ENCODE assay signal across 32 cellular contexts in genomic region chr21:44598031-44598430, GRCh38. TPM values are rescaled to one million over a fixed set of nuclear protein-coding genes. Genes with fewer than 3 reads are reported as not detected.
DNase-seq lines count a peak whose midpoint lies in the region; ATAC-seq, FAIRE-seq and TF ChIP-seq lines count a peak whose summit lies in the region.
"Had no signal": no experiment of that assay in that cellular context is flagged by ENCODE, and none has a peak within 500 bp of the region (broad histone marks: within the 10 kb centered on the region; RNA-seq: fewer than 3 reads in every experiment).

No MANE protein-coding gene starts in this region.

- no peak overlapping the region for H4K5ac ChIP-seq in H9 (ENCODE audit: insufficient read length, low read depth, low read length)
- peak overlapping the region; percentile 51 for H4K5ac ChIP-seq in H1 (ENCODE audit: insufficient read length, low read depth, low read length)

- H3K79me1 ChIP-seq in H9 (ENCODE audit: insufficient read depth, low read depth, low read length, poor library complexity, severe bottlenecking) = no peaks in the 10 kb centered on the region
- no peaks in the 10 kb centered on the region for H3K79me1 ChIP-seq in H1 (ENCODE audit: low read depth, low read length)

- no peak overlapping the region for H4K91ac ChIP-seq in H9 (ENCODE audit: insufficient read length, low read depth, low read length)
- H4K91ac ChIP-seq in H1 (replicated peaks; ENCODE audit: insufficient read length, low read length) = peak overlapping the region; percentile 72

- TF ChIP-seq EP300 in H1 (IDR thresholded peaks at IDR 0.05; ENCODE audit: borderline replicate concordance in 1 of 2, low read depth in 2 of 2, low read length in 2 of 2) = no peak

- H3K27ac ChIP-seq in H9 (ENCODE audit: insufficient read length, low read depth, low read length) = peak overlapping the region; percentile 47
- peak overlapping the region; percentile 74; the same call in 1 of the 2 replicates for H3K27ac ChIP-seq in H1 (ENCODE audit: low read depth, low read length)
- H3K27ac ChIP-seq in neural progenitor cell = peak overlapping the region; percentile 90
- H3K27ac ChIP-seq: BLaER1, brain microvascular endothelial cell, gastroesophageal sphincter, hepatocyte, neutrophil, right lobe of liver, tibial artery had no signal

- H3K18ac ChIP-seq in H9 (ENCODE audit: insufficient read length, low read depth, low read length) (peak overlapping the region; percentile 73), H1 (ENCODE audit: extremely low read depth, low read length) (no peak overlapping the region)

- WGBS in H9 (ENCODE audit: extremely low coverage, insufficient read length, low lambda C conversion rate) = no CpG with 5 or more reads among the region's 11 CpGs
- 52% methylated on average over 11 of the region's 11 CpGs; no CpG with 5 or more reads in 1 of the 2 experiments for WGBS in H1 (ENCODE audit: extremely low coverage in 1 of 2, insufficient coverage in 1 of 2, insufficient read length in 1 of 2, insufficient replicate concordance in 2 of 2, low coverage in 1 of 2, low lambda C conversion rate in 2 of 2, missing lambda C conversion rate in 1 of 2), 2 experiments

- DNase-seq in H9 = peak; percentile 61
- peak; percentile 43 for DNase-seq in NCI-H2227 (lab: John Stamatoyannopoulos, UW; ENCODE audit: unreplicated experiment)
- DNase-seq in H1 (ENCODE audit: low read depth in 1 of 2, low spot score in 2 of 2) = peak in 1 of 2 experiments; percentile 47
- DNase-seq in neural progenitor cell (ENCODE audit: low spot score) = peak; percentile 77
- no peak for DNase-seq in osteocyte (ENCODE audit: extremely low spot score, unreplicated experiment)
- DNase-seq in left ventricle myocardium superior = no peak
- DNase-seq in occipital lobe (lab: John Stamatoyannopoulos, UW) = no peak
- DNase-seq: activated CD8-positive, alpha-beta T cell treated with anti-CD3 and anti-CD28 coated beads, Interleukin-2, amount 10 ng/mL, durations not matched to agents 7 days and 5 days; amygdala; brain microvascular endothelial cell; HCEC 1CT; IMR-90; NCI-H1048; NCI-H1694; NCI-H526 treated with DMSO at 0.1 percent for 48 hours; right lobe of liver; Right ventricle myocardium superior; stimulated activated CD4-positive, alpha-beta T cell treated with anti-CD3 and anti-CD28 coated beads, Interleukin-12 subunit alpha, Interleukin-12 subunit beta, amount 100 ng/mL, for 4 hours; stimulated activated CD4-positive, alpha-beta T cell treated with anti-CD3 and anti-CD28 coated beads, Interleukin-2, amount 100 ng/mL, for 48 hours; tibial artery had no signal

- H3K23ac ChIP-seq in H9 (ENCODE audit: insufficient read length, low read depth, low read length) = no peak overlapping the region
- no peak overlapping the region for H3K23ac ChIP-seq in H1 (ENCODE audit: insufficient read length)

- H3K27ac Mint-ChIP-seq in H9 = peak overlapping the region in 2 of 3 experiments; percentile 90 to 94; a peak in 4 of 7 replicates
- H3K27ac Mint-ChIP-seq in neural progenitor cell = no peak overlapping the region
- H3K27ac Mint-ChIP-seq in osteocyte (ENCODE audit: unreplicated experiment) = no peak overlapping the region
- H3K27ac Mint-ChIP-seq: activated CD8-positive, alpha-beta T cell treated with anti-CD3 and anti-CD28 coated beads, Interleukin-2, amount 10 ng/mL, durations not matched to agents 7 days and 5 days; activated naive CD4-positive, alpha-beta T cell treated with anti-CD3 and anti-CD28 coated beads, Interleukin-2, amount 50 U/mL, for 24 hours; activated T-helper 17 cell treated with anti-CD3 and anti-CD28 coated beads, Interleukin-2, amount 50 U/mL, for 72 hours; memory B cell; progenitor cell of endocrine pancreas; T-helper 2 cell treated with Interferon-gamma antibody and Interleukin-4, amounts not matched to agents 5 μg/mL and 100 μg/mL, for 36 hours had no signal

- H3K4me3 Mint-ChIP-seq in H9 (no peak overlapping the region), neural progenitor cell (no peak overlapping the region), osteocyte (ENCODE audit: unreplicated experiment) (no peak overlapping the region)
- H3K4me3 Mint-ChIP-seq: activated CD8-positive, alpha-beta T cell treated with anti-CD3 and anti-CD28 coated beads, Interleukin-2, amount 10 ng/mL, durations not matched to agents 7 days and 5 days; activated naive CD4-positive, alpha-beta T cell treated with anti-CD3 and anti-CD28 coated beads, Interleukin-2, amount 50 U/mL, for 24 hours; activated T-helper 17 cell treated with anti-CD3 and anti-CD28 coated beads, Interleukin-2, amount 50 U/mL, for 72 hours; memory B cell; T-helper 2 cell treated with Interferon-gamma antibody and Interleukin-4, amounts not matched to agents 5 μg/mL and 100 μg/mL, for 36 hours had no signal

- no peak overlapping the region for H2BK5ac ChIP-seq in H9 (ENCODE audit: insufficient read length, low read length)
- peak overlapping the region; percentile 86 for H2BK5ac ChIP-seq in H1 (ENCODE audit: low read depth, low read length)

- H2AFZ ChIP-seq in H9 (ENCODE audit: low read length) (no peak overlapping the region), H1 (ENCODE audit: low read length) (no peak overlapping the region), neural progenitor cell (replicated peaks) (peak overlapping the region; percentile 27)
- H2AFZ ChIP-seq: hepatocyte had no signal

- no peak overlapping the region for H2AK5ac ChIP-seq in H9 (ENCODE audit: insufficient read length, low read length)
- H2AK5ac ChIP-seq in H1 (ENCODE audit: low read depth, low read length) = 0 out of 2 replicates have a peak overlapping the region, but pooled peaks have one; percentile 88

- H2BK20ac ChIP-seq in H9 (ENCODE audit: low read depth, low read length, poor library complexity, severe bottlenecking) = no peak overlapping the region
- peak overlapping the region; percentile 92 for H2BK20ac ChIP-seq in H1 (ENCODE audit: low read length)

- H2BK12ac ChIP-seq in H9 (ENCODE audit: insufficient read length, low read depth, low read length) (no peak overlapping the region), H1 (ENCODE audit: low read depth, low read length) (peak overlapping the region; percentile 85; the same call in 1 of the 2 replicates)

- H3F3A ChIP-seq in neural progenitor cell (ENCODE audit: low read depth) = peaks cover 24% of the 10 kb centered on the region

- H2BK120ac ChIP-seq in H9 (ENCODE audit: low read depth, low read length, poor library complexity, severe bottlenecking) (no peak overlapping the region), H1 (replicated peaks; ENCODE audit: low read depth, low read length) (peak overlapping the region; percentile 97)

- intact Hi-C loops in left ventricle myocardium superior (cut with micrococcal nuclease) = no loop called here

- H4K20me1 ChIP-seq in H9 (ENCODE audit: control insufficient read depth, insufficient read depth, insufficient read length) (no peaks in the 10 kb centered on the region), H1 (replicated peaks in 1 of 2; ENCODE audit: control insufficient read depth in 1 of 2, insufficient read depth in 2 of 2, low read length in 2 of 2) (no peaks in the 10 kb centered on the region), neural progenitor cell (ENCODE audit: low read depth) (no peaks in the 10 kb centered on the region)
- H4K20me1 ChIP-seq: BLaER1 had no signal

- no peaks in the 10 kb centered on the region for H3K4me1 ChIP-seq in H9 (ENCODE audit: insufficient read depth, low read length)
- H3K4me1 ChIP-seq in H1 (replicated peaks in 1 of 4; ENCODE audit: control insufficient read depth in 3 of 4, insufficient read depth in 4 of 4, low read length in 3 of 4) = peaks cover 2 to 12% (median 7%) of the 10 kb centered on the region in 4 experiments
- H3K4me1 ChIP-seq in neural progenitor cell = peaks cover 27% of the 10 kb centered on the region
- H3K4me1 ChIP-seq: gastroesophageal sphincter, tibial artery had no signal

- H3K36me3 Mint-ChIP-seq in H9 (ENCODE audit: insufficient read depth in 1 of 3, low read depth in 3 of 3) (peaks cover 0 to 4% (median 0%) of the 10 kb centered on the region in 3 experiments; a peak in 1 of 7 replicates), neural progenitor cell (no peaks in the 10 kb centered on the region), osteocyte (ENCODE audit: unreplicated experiment) (no peaks in the 10 kb centered on the region)

- H3K9me3 Mint-ChIP-seq in H9 (no peaks in the 10 kb centered on the region; a peak in 2 of 5 replicates), neural progenitor cell (peaks cover 2% of the 10 kb centered on the region), osteocyte (ENCODE audit: unreplicated experiment) (no peaks in the 10 kb centered on the region)
- H3K9me3 Mint-ChIP-seq: activated naive CD4-positive, alpha-beta T cell treated with anti-CD3 and anti-CD28 coated beads, Interleukin-2, amount 50 U/mL, for 24 hours; T-helper 2 cell treated with Interferon-gamma antibody and Interleukin-4, amounts not matched to agents 5 μg/mL and 100 μg/mL, for 36 hours had no signal

- H3K4me3 ChIP-seq in H1 (ENCODE audit: extremely low read depth in 1 of 4, insufficient read depth in 2 of 4, low read depth in 3 of 4, low read length in 4 of 4) = no peak overlapping the region
- H3K4me3 ChIP-seq in neural progenitor cell = no peak overlapping the region
- H3K4me3 ChIP-seq: BLaER1, gastroesophageal sphincter, GM12878, hepatocyte, right lobe of liver, tibial artery had no signal

- H3K9ac ChIP-seq in H9 (ENCODE audit: extremely low read depth, insufficient read length, low read length) (no peak overlapping the region), H1 (replicated peaks in 1 of 4; ENCODE audit: extremely low read depth in 1 of 4, low read depth in 3 of 4, low read length in 3 of 4) (0 out of 7 replicates have a peak overlapping the region, but pooled peaks of 1 of the 4 experiments have one; percentile 24), neural progenitor cell (no peak overlapping the region)
- H3K9ac ChIP-seq: BLaER1 had no signal

- H3T11ph ChIP-seq in H9 (ENCODE audit: low read length) = peak overlapping the region; percentile 23

- no peaks in the 10 kb centered on the region for H3K23me2 ChIP-seq in H9 (ENCODE audit: insufficient read length, low read depth, low read length, poor library complexity, severe bottlenecking)
- no peaks in the 10 kb centered on the region for H3K23me2 ChIP-seq in H1 (ENCODE audit: low read depth, low read length)

- no peak for ATAC-seq in left ventricle myocardium superior
- ATAC-seq: activated CD8-positive, alpha-beta T cell treated with anti-CD3 and anti-CD28 coated beads, Interleukin-2, amount 10 ng/mL, durations not matched to agents 7 days and 5 days; activated T-helper 17 cell treated with anti-CD3 and anti-CD28 coated beads, Interleukin-2, amount 50 U/mL, for 72 hours; gastroesophageal sphincter; GM12878; Panc1; right lobe of liver had no signal

- peak in 1 of 2 experiments; percentile 51; a peak in 1 of 3 replicates for TF ChIP-seq POLR2A in H1 (IDR thresholded peaks at IDR 0.05; ENCODE audit: control extremely low read depth in 1 of 2, low read depth in 2 of 2, low read length in 2 of 2)

- CTCF ChIA-PET in H1 (lab: Charles Lee; ENCODE audit: partially characterized antibody) = no interaction called here

- POLR2A ChIA-PET in H1 (lab: Charles Lee; ENCODE audit: partially characterized antibody) = interaction anchor here (0.7 kb wide), 1 partner anchor 203 kb away, joined by 3 read pairs; no protein-coding TSS in a partner anchor

- no peak for FAIRE-seq in H1 (lab: Jason Lieb, UNC)
- FAIRE-seq: GM12878 had no signal

- no peak for TF ChIP-seq CTCF in H9 (conservative IDR thresholded peaks at IDR 0.05)
- TF ChIP-seq CTCF in H1 (IDR thresholded peaks at IDR 0.05; ENCODE audit: control extremely low read depth in 1 of 3, insufficient read depth in 1 of 3, low read depth in 1 of 3, low read length in 3 of 3) = no peak
- TF ChIP-seq CTCF in neural progenitor cell (IDR thresholded peaks at IDR 0.05) = no peak
- TF ChIP-seq CTCF in osteocyte (IDR thresholded peaks at IDR 0.05) = no peak

- H4K8ac ChIP-seq in H9 (replicated peaks; ENCODE audit: insufficient read length, low read depth, low read length) = no peak overlapping the region
- H4K8ac ChIP-seq in H1 (ENCODE audit: extremely low read depth, insufficient read depth, low read length) = no peak overlapping the region

- H3K79me2 ChIP-seq in H9 (ENCODE audit: insufficient read depth, low read length) (no peaks in the 10 kb centered on the region), H1 (ENCODE audit: control insufficient read depth in 1 of 2, insufficient read depth in 2 of 2, low read length in 2 of 2) (no peaks in the 10 kb centered on the region), neural progenitor cell (ENCODE audit: low read depth) (no peaks in the 10 kb centered on the region)
- H3K79me2 ChIP-seq: hepatocyte had no signal

- H3K4me1 Mint-ChIP-seq in H9 (peaks cover 46 to 58% of the 10 kb centered on the region in 2 experiments), neural progenitor cell (peaks cover 14% of the 10 kb centered on the region), osteocyte (ENCODE audit: unreplicated experiment) (peaks cover 3% of the 10 kb centered on the region)
- H3K4me1 Mint-ChIP-seq: activated T-helper 17 cell treated with anti-CD3 and anti-CD28 coated beads, Interleukin-2, amount 50 U/mL, for 72 hours had no signal

- peak overlapping the region; percentile 73; the same call in 1 of the 2 replicates for H3K14ac ChIP-seq in H9 (ENCODE audit: insufficient read depth, low read length)
- H3K14ac ChIP-seq in H1 (ENCODE audit: insufficient read length) = no peak overlapping the region

- no peaks in the 10 kb centered on the region; the same call in 1 of the 2 replicates for H3K27me3 Mint-ChIP-seq in H9 (ENCODE audit: low read depth)
- peaks cover 10% of the 10 kb centered on the region for H3K27me3 Mint-ChIP-seq in neural progenitor cell (ENCODE audit: insufficient read depth, low read depth)
- H3K27me3 Mint-ChIP-seq in osteocyte (ENCODE audit: unreplicated experiment) = peaks cover 33% of the 10 kb centered on the region
- H3K27me3 Mint-ChIP-seq: activated naive CD4-positive, alpha-beta T cell treated with anti-CD3 and anti-CD28 coated beads, Interleukin-2, amount 50 U/mL, for 24 hours had no signal

- no peaks in the 10 kb centered on the region for H3K36me3 ChIP-seq in H1 (ENCODE audit: control insufficient read depth in 2 of 4, insufficient read depth in 4 of 4, low read length in 3 of 4)
- no peaks in the 10 kb centered on the region for H3K36me3 ChIP-seq in neural progenitor cell
- H3K36me3 ChIP-seq: BLaER1, brain microvascular endothelial cell, gastroesophageal sphincter, neutrophil, right lobe of liver, tibial artery had no signal

- H3K4me2 ChIP-seq in H9 (ENCODE audit: insufficient read depth, insufficient read length, low read length) (no peak overlapping the region), H1 (ENCODE audit: insufficient read depth in 1 of 2, low read depth in 2 of 2, low read length in 2 of 2) (no peak overlapping the region; a peak in 1 of 4 replicates), neural progenitor cell (peak overlapping the region; percentile 37)
- H3K4me2 ChIP-seq: BLaER1, hepatocyte had no signal

- no peak overlapping the region for H3K56ac ChIP-seq in H9 (ENCODE audit: insufficient read length, low read depth, low read length)
- H3K56ac ChIP-seq in H1 (replicated peaks; ENCODE audit: insufficient read length, low read depth, low read length) = no peak overlapping the region

- H3K9me3 ChIP-seq in H9 (ENCODE audit: control insufficient read depth, low read depth, low read length) (no peaks in the 10 kb centered on the region), H1 (ENCODE audit: insufficient read depth in 2 of 2, low read depth in 1 of 2, low read length in 1 of 2) (no peaks in the 10 kb centered on the region), neural progenitor cell (ENCODE audit: low read depth) (peaks cover 3% of the 10 kb centered on the region)
- H3K9me3 ChIP-seq: BLaER1, neutrophil, right lobe of liver had no signal

- H3K4ac ChIP-seq in H9 (ENCODE audit: low read depth, low read length) (no peak overlapping the region; the same call in 1 of the 2 replicates), H1 (replicated peaks; ENCODE audit: insufficient read length, low read depth, low read length) (no peak overlapping the region)

- H2BK15ac ChIP-seq in H9 (ENCODE audit: low read depth, low read length) (no peak overlapping the region), H1 (ENCODE audit: low read length) (no peak overlapping the region)

- H3K27me3 ChIP-seq in H9 (ENCODE audit: insufficient read depth, low read length) (no peaks in the 10 kb centered on the region), H1 (replicated peaks in 1 of 4; ENCODE audit: control insufficient read depth in 3 of 4, extremely low read depth in 1 of 4, insufficient read depth in 3 of 4, low read length in 3 of 4) (no peaks in the 10 kb centered on the region), neural progenitor cell (no peaks in the 10 kb centered on the region)
- H3K27me3 ChIP-seq: BLaER1, hepatocyte, right lobe of liver had no signal

- TF ChIP-seq RAD21 in H1 (IDR thresholded peaks at IDR 0.05 in 1 of 2, conservative IDR thresholded peaks at IDR 0.05 in 1 of 2; ENCODE audit: low read depth in 2 of 2, low read length in 2 of 2) = no peak

RNA-seq across cellular contexts. Expression of gene KRTAP10-7, which starts 2.4 kb away (rescaled TPM):
- total RNA-seq in H9 (2021) = not detected in 2 replicates
- total RNA-seq in H1 (2021; fragmentation: NEBNext Ultra II Directional; extraction: Animal tissue kit (Norgen Biotek cat#: 25700)) = not detected in 2 replicates
- not detected in 2 replicates for polyA plus RNA-seq in H1 (2011; rRNA removed)
- polyA plus RNA-seq in H1 (2011; cell fraction: cytosol; rRNA removed) = not detected
- polyA plus RNA-seq in H1 (2011; cell fraction: nucleus; rRNA removed) = 0.13 TPM
- not detected in 4 replicates for polyA plus RNA-seq in H1 (2012, experiment 1 of 2)
- not detected for polyA plus RNA-seq in H1 (2012, experiment 2 of 2)
- polyA plus RNA-seq in H1 (2013, experiment 1 of 2) = not detected
- polyA plus RNA-seq in H1 (2013, experiment 2 of 2) = not detected
- polyA minus RNA-seq in H1 (2011; rRNA and poly(A)+ RNA removed) = 0.10 TPM in 1 of 2 replicates, not detected in the other
- not detected for polyA minus RNA-seq in H1 (2011; cell fraction: cytosol; rRNA and poly(A)+ RNA removed)
- polyA minus RNA-seq in H1 (2011; cell fraction: nucleus; rRNA and poly(A)+ RNA removed) = not detected
- not detected in 2 replicates for total RNA-seq in neural progenitor cell (ENCODE audit: low replicate concordance)
- not detected in 2 replicates for total RNA-seq in osteocyte
- total RNA-seq in left ventricle myocardium superior = not detected
- total RNA-seq in occipital lobe = not detected
- total RNA-seq: activated CD8-positive, alpha-beta T cell treated with anti-CD3 and anti-CD28 coated beads, Interleukin-2, amount 10 ng/mL, durations not matched to agents 7 days and 5 days; activated T-helper 17 cell treated with anti-CD3 and anti-CD28 coated beads, Interleukin-2, amount 50 U/mL, for 72 hours; chondrocyte; gastroesophageal sphincter; GM12878; hepatocyte; IMR-90; progenitor cell of endocrine pancreas; right lobe of liver; Right ventricle myocardium superior had no signal
- polyA plus RNA-seq: GM12878, hepatocyte, IMR-90 had no signal

RNA-seq across cellular contexts. Expression of gene KRTAP10-6, which starts 5.7 kb away (rescaled TPM):
- not detected in 2 replicates for total RNA-seq in H9 (2021)
- total RNA-seq in H1 (2021; fragmentation: NEBNext Ultra II Directional; extraction: Animal tissue kit (Norgen Biotek cat#: 25700)) = not detected in 2 replicates
- polyA plus RNA-seq in H1 (2011; rRNA removed) = 0.12 and 0.33 TPM in 2 replicates
- polyA plus RNA-seq in H1 (2011; cell fraction: cytosol; rRNA removed) = not detected
- polyA plus RNA-seq in H1 (2011; cell fraction: nucleus; rRNA removed) = 0.26 TPM
- polyA plus RNA-seq in H1 (2012, experiment 1 of 2) = 0.15 TPM in 1 of 4 replicates, not detected in the others
- polyA plus RNA-seq in H1 (2012, experiment 2 of 2) = not detected
- not detected for polyA plus RNA-seq in H1 (2013, experiment 1 of 2)
- polyA plus RNA-seq in H1 (2013, experiment 2 of 2) = 0.06 TPM
- 0.47 and 0.78 TPM in 2 replicates for polyA minus RNA-seq in H1 (2011; rRNA and poly(A)+ RNA removed)
- not detected for polyA minus RNA-seq in H1 (2011; cell fraction: cytosol; rRNA and poly(A)+ RNA removed)
- 1.2 TPM for polyA minus RNA-seq in H1 (2011; cell fraction: nucleus; rRNA and poly(A)+ RNA removed)
- total RNA-seq in neural progenitor cell (ENCODE audit: low replicate concordance) = not detected in 2 replicates
- not detected in 2 replicates for total RNA-seq in osteocyte
- total RNA-seq in left ventricle myocardium superior = not detected
- not detected for total RNA-seq in occipital lobe
- total RNA-seq: activated CD8-positive, alpha-beta T cell treated with anti-CD3 and anti-CD28 coated beads, Interleukin-2, amount 10 ng/mL, durations not matched to agents 7 days and 5 days; activated T-helper 17 cell treated with anti-CD3 and anti-CD28 coated beads, Interleukin-2, amount 50 U/mL, for 72 hours; chondrocyte; gastroesophageal sphincter; GM12878; hepatocyte; IMR-90; progenitor cell of endocrine pancreas; right lobe of liver; Right ventricle myocardium superior had no signal
- polyA plus RNA-seq: GM12878, hepatocyte, IMR-90 had no signal

RNA-seq across cellular contexts. Expression of gene KRTAP10-8, which starts 13.8 kb away (rescaled TPM):
- total RNA-seq in H9 (2021) (not detected in 2 replicates), neural progenitor cell (ENCODE audit: low replicate concordance) (not detected in 2 replicates), osteocyte (not detected in 2 replicates), left ventricle myocardium superior (not detected), occipital lobe (not detected)
- not detected in 2 replicates for total RNA-seq in H1 (2021; fragmentation: NEBNext Ultra II Directional; extraction: Animal tissue kit (Norgen Biotek cat#: 25700))
- not detected in 2 replicates for polyA plus RNA-seq in H1 (2011; rRNA removed)
- polyA plus RNA-seq in H1 (2011; cell fraction: cytosol; rRNA removed) = not detected
- not detected for polyA plus RNA-seq in H1 (2011; cell fraction: nucleus; rRNA removed)
- not detected in 4 replicates for polyA plus RNA-seq in H1 (2012, experiment 1 of 2)
- not detected for polyA plus RNA-seq in H1 (2012, experiment 2 of 2)
- not detected for polyA plus RNA-seq in H1 (2013, experiment 1 of 2)
- not detected for polyA plus RNA-seq in H1 (2013, experiment 2 of 2)
- polyA minus RNA-seq in H1 (2011; rRNA and poly(A)+ RNA removed) = not detected in 2 replicates
- not detected for polyA minus RNA-seq in H1 (2011; cell fraction: cytosol; rRNA and poly(A)+ RNA removed)
- polyA minus RNA-seq in H1 (2011; cell fraction: nucleus; rRNA and poly(A)+ RNA removed) = not detected
- total RNA-seq: activated CD8-positive, alpha-beta T cell treated with anti-CD3 and anti-CD28 coated beads, Interleukin-2, amount 10 ng/mL, durations not matched to agents 7 days and 5 days; activated T-helper 17 cell treated with anti-CD3 and anti-CD28 coated beads, Interleukin-2, amount 50 U/mL, for 72 hours; chondrocyte; gastroesophageal sphincter; GM12878; hepatocyte; IMR-90; progenitor cell of endocrine pancreas; right lobe of liver; Right ventricle myocardium superior had no signal
- polyA plus RNA-seq: GM12878, hepatocyte, IMR-90 had no signal

RNA-seq across cellular contexts. Expression of gene KRTAP10-5, which starts 17.6 kb away (rescaled TPM):
- total RNA-seq in H9 (2021) (not detected in 2 replicates), neural progenitor cell (ENCODE audit: low replicate concordance) (not detected in 2 replicates), osteocyte (not detected in 2 replicates), left ventricle myocardium superior (not detected), occipital lobe (not detected)
- total RNA-seq in H1 (2021; fragmentation: NEBNext Ultra II Directional; extraction: Animal tissue kit (Norgen Biotek cat#: 25700)) = not detected in 2 replicates
- 0.08 and 0.09 TPM in 2 replicates for polyA plus RNA-seq in H1 (2011; rRNA removed)
- polyA plus RNA-seq in H1 (2011; cell fraction: cytosol; rRNA removed) = not detected
- polyA plus RNA-seq in H1 (2011; cell fraction: nucleus; rRNA removed) = not detected
- polyA plus RNA-seq in H1 (2012, experiment 1 of 2) = not detected in 4 replicates
- polyA plus RNA-seq in H1 (2012, experiment 2 of 2) = not detected
- polyA plus RNA-seq in H1 (2013, experiment 1 of 2) = not detected
- not detected for polyA plus RNA-seq in H1 (2013, experiment 2 of 2)
- polyA minus RNA-seq in H1 (2011; rRNA and poly(A)+ RNA removed) = 0.15 and 0.22 TPM in 2 replicates
- polyA minus RNA-seq in H1 (2011; cell fraction: cytosol; rRNA and poly(A)+ RNA removed) = not detected
- polyA minus RNA-seq in H1 (2011; cell fraction: nucleus; rRNA and poly(A)+ RNA removed) = not detected
- total RNA-seq: activated CD8-positive, alpha-beta T cell treated with anti-CD3 and anti-CD28 coated beads, Interleukin-2, amount 10 ng/mL, durations not matched to agents 7 days and 5 days; activated T-helper 17 cell treated with anti-CD3 and anti-CD28 coated beads, Interleukin-2, amount 50 U/mL, for 72 hours; chondrocyte; gastroesophageal sphincter; GM12878; hepatocyte; IMR-90; progenitor cell of endocrine pancreas; right lobe of liver; Right ventricle myocardium superior had no signal
- polyA plus RNA-seq: GM12878, hepatocyte, IMR-90 had no signal

RNA-seq across cellular contexts. Expression of gene KRTAP10-4, which starts 24.5 kb away (rescaled TPM):
- total RNA-seq in H9 (2021) = not detected in 2 replicates
- not detected in 2 replicates for total RNA-seq in H1 (2021; fragmentation: NEBNext Ultra II Directional; extraction: Animal tissue kit (Norgen Biotek cat#: 25700))
- not detected in 2 replicates for polyA plus RNA-seq in H1 (2011; rRNA removed)
- not detected for polyA plus RNA-seq in H1 (2011; cell fraction: cytosol; rRNA removed)
- 0.09 TPM for polyA plus RNA-seq in H1 (2011; cell fraction: nucleus; rRNA removed)
- not detected in 4 replicates for polyA plus RNA-seq in H1 (2012, experiment 1 of 2)
- polyA plus RNA-seq in H1 (2012, experiment 2 of 2) = not detected
- polyA plus RNA-seq in H1 (2013, experiment 1 of 2) = not detected
- polyA plus RNA-seq in H1 (2013, experiment 2 of 2) = not detected
- not detected in 2 replicates for polyA minus RNA-seq in H1 (2011; rRNA and poly(A)+ RNA removed)
- polyA minus RNA-seq in H1 (2011; cell fraction: cytosol; rRNA and poly(A)+ RNA removed) = not detected
- not detected for polyA minus RNA-seq in H1 (2011; cell fraction: nucleus; rRNA and poly(A)+ RNA removed)
- total RNA-seq in neural progenitor cell (ENCODE audit: low replicate concordance) = not detected in 2 replicates
- total RNA-seq in osteocyte = not detected in 2 replicates
- total RNA-seq in left ventricle myocardium superior = not detected
- total RNA-seq in occipital lobe = not detected
- total RNA-seq: activated CD8-positive, alpha-beta T cell treated with anti-CD3 and anti-CD28 coated beads, Interleukin-2, amount 10 ng/mL, durations not matched to agents 7 days and 5 days; activated T-helper 17 cell treated with anti-CD3 and anti-CD28 coated beads, Interleukin-2, amount 50 U/mL, for 72 hours; chondrocyte; gastroesophageal sphincter; GM12878; hepatocyte; IMR-90; progenitor cell of endocrine pancreas; right lobe of liver; Right ventricle myocardium superior had no signal
- polyA plus RNA-seq: GM12878, hepatocyte, IMR-90 had no signal

Comparison
In these comparisons a context has a peak if more than half of its experiments do, and no peak if none do; other contexts are left out.
1. DNase-seq: peak in H9 (single experiment), NCI-H2227 (single experiment) and neural progenitor cell (single experiment); none in osteocyte (single experiment), left ventricle myocardium superior (single experiment) and occipital lobe (single experiment).
2. H3K27ac Mint-ChIP-seq: peak in H9 (2 of 3); none in neural progenitor cell (single experiment) and osteocyte (single experiment).
3. Peak in every context shown above with its lines, with median percentiles within 50 percentile points of each other: H3K27ac ChIP-seq.